ENCODE assay signal across 10 cellular contexts in the genomic region with DNA sequence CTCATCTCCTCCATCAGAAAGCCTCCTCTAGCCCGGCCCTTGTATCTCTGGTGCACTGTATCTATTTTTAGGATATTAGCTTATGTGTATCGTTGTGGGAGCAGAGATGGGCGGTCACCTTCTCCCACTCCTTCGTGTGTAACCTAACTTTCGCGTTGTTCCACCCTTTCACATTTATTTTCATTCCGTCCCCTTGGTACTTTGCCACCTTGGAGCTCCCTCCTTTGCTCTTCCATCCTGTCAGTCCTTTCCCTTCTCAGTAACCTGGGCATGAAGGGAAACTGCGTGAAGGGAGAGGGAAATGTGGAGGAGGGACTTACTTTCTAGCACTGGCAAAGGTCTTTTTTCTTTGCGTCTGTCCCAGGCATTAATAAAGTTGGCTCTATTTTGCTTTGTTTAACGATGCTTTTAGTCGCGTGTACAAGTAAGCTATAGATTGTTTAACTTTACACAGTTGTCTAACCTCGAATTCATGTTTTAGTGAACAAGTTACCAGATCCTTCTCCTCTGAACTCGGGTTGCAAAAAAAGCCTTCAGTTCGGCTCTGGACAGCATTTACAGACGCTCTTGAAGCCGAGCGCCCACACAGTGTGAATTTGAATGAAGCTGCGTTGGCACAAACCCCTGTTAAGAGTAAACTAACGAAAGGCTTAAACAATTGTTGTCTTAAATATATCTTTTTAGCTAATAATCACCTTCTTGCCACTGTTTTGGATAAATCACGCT. TPM values are rescaled to one million over a fixed set of nuclear protein-coding genes. Genes with fewer than 3 reads are reported as not detected.
DNase-seq lines count a peak whose midpoint lies in the region; ATAC-seq, FAIRE-seq and TF ChIP-seq lines count a peak whose summit lies in the region.
"Had no signal": no experiment of that assay in that cellular context is flagged by ENCODE, and none has a peak within 500 bp of the region (broad histone marks: within the 10 kb centered on the region; RNA-seq: fewer than 3 reads in every experiment).

No MANE protein-coding gene starts in this region.

- in situ Hi-C loops in T47D (cut with HindIII; ENCODE audit: low pct_unique_long_range_greater_than_20kb, low sequenced_read_pairs) = no loop called here
- in situ Hi-C loops in mammary epithelial cell (cut with MboI; ENCODE audit: low sequenced_read_pairs in 2 of 2) = no loop called here
- in situ Hi-C loops in K562 (cut with MboI) = no loop called here

- H3K79me2 ChIP-seq in mammary epithelial cell (ENCODE audit: insufficient read depth, low read length) = no peaks in the 10 kb centered on the region
- H3K79me2 ChIP-seq in K562 (ENCODE audit: control insufficient read depth, insufficient read depth, low read length) = no peaks in the 10 kb centered on the region

- H3K27me3 ChIP-seq in mammary epithelial cell (ENCODE audit: insufficient read depth, low read length) (peaks cover 64% of the 10 kb centered on the region), K562 (ENCODE audit: control insufficient read depth in 2 of 2, insufficient read depth in 2 of 2, low read length in 2 of 2) (no peaks in the 10 kb centered on the region), kidney epithelial cell (ENCODE audit: control insufficient read depth, insufficient read depth, low read length) (peaks cover 39% of the 10 kb centered on the region), thoracic aorta (replicated peaks; ENCODE audit: insufficient read depth) (no peaks in the 10 kb centered on the region)

- peaks cover 16% of the 10 kb centered on the region for H3K4me1 Mint-ChIP-seq in activated T-helper 17 cell treated with anti-CD3 and anti-CD28 coated beads, Interleukin-2, amount 50 U/mL, for 72 hours

- no peak for TF ChIP-seq POLR2A in K562 (conservative IDR thresholded peaks at IDR 0.05)

- dilution Hi-C loops in mammary epithelial cell (cut with HindIII; ENCODE audit: low sequenced_read_pairs) = no loop called here

- TF ChIP-seq CTCF in mammary epithelial cell (conservative IDR thresholded peaks at IDR 0.05 in 1 of 2, IDR thresholded peaks at IDR 0.05 in 1 of 2; ENCODE audit: extremely low read depth in 1 of 2, insufficient read depth in 1 of 2, low read depth in 1 of 2, low read length in 2 of 2) = no peak
- no peak for TF ChIP-seq CTCF in K562 (IDR thresholded peaks at IDR 0.05 in 2 of 3, conservative IDR thresholded peaks at IDR 0.05 in 1 of 3; ENCODE audit: insufficient read depth in 2 of 3, low read depth in 1 of 3, low read length in 3 of 3)
- TF ChIP-seq CTCF in kidney epithelial cell (IDR thresholded peaks at IDR 0.05; ENCODE audit: insufficient read depth, low read length, poor library complexity, severe bottlenecking) = no peak
- TF ChIP-seq CTCF in thoracic aorta (IDR thresholded peaks at IDR 0.05) = no peak

- TF ChIP-seq RAD21 in K562 (CRISPR knock-in tag; conservative IDR thresholded peaks at IDR 0.05 in 1 of 2, IDR thresholded peaks at IDR 0.05 in 1 of 2) = no peak

- BruUV-seq in mammary epithelial cell (replicated peaks; lab: Mats Ljungman, UMichigan) (no TSS peak), K562 (replicated peaks; lab: Mats Ljungman, UMichigan) (no TSS peak)

- POLR2A ChIA-PET in K562 (lab: Yijun Ruan, JAX) = interaction anchor here (0.6 kb wide), 1 partner anchor 1091 kb away, joined by 3 read pairs; no protein-coding TSS in a partner anchor

- no peak for FAIRE-seq in K562 (lab: Jason Lieb, UNC)

- ATAC-seq in K562 (no peak), thoracic aorta (ENCODE audit: insufficient number of reproducible peaks, low FRiP score, low read depth) (no peak)
- no peak for ATAC-seq in activated T-helper 17 cell treated with anti-CD3 and anti-CD28 coated beads, Interleukin-2, amount 50 U/mL, for 72 hours (replicated peaks)

- H3K4me2 ChIP-seq in mammary epithelial cell (ENCODE audit: insufficient read depth, low read depth, low read length) (no peak overlapping the region), K562 (ENCODE audit: insufficient read depth, low read length) (peak overlapping the region; percentile 60)
- H3K4me2 ChIP-seq: PC-9 had no signal

- DNase-seq in T47D (ENCODE audit: low read depth in 1 of 2, low spot score in 1 of 2) (peak; percentile 18 to 46), mammary epithelial cell (no peak), K562 (ENCODE audit: extremely low read depth in 1 of 4, low spot score in 3 of 4) (no peak), kidney epithelial cell (ENCODE audit: low read depth) (no peak), thoracic aorta (ENCODE audit: low spot score) (no peak), HCEC 1CT (no peak), NCI-H2227 (lab: John Stamatoyannopoulos, UW; ENCODE audit: unreplicated experiment) (no peak)
- DNase-seq: PC-9 had no signal

- H3K4me3 Mint-ChIP-seq in activated T-helper 17 cell treated with anti-CD3 and anti-CD28 coated beads, Interleukin-2, amount 50 U/mL, for 72 hours = no peak overlapping the region

- peaks cover 4% of the 10 kb centered on the region for H3K9me3 Mint-ChIP-seq in activated T-helper 17 cell treated with anti-CD3 and anti-CD28 coated beads, Interleukin-2, amount 50 U/mL, for 72 hours

- H3K9me3 ChIP-seq in mammary epithelial cell (replicated peaks; ENCODE audit: insufficient read depth, low read length) (no peaks in the 10 kb centered on the region), K562 (replicated peaks; ENCODE audit: control insufficient read depth, insufficient read depth, low read depth, low read length) (no peaks in the 10 kb centered on the region), thoracic aorta (no peaks in the 10 kb centered on the region)

- no peaks in the 10 kb centered on the region for H3K9me1 ChIP-seq in K562 (ENCODE audit: control insufficient read depth, insufficient read depth, low read length)

- H3K27ac ChIP-seq in mammary epithelial cell (ENCODE audit: insufficient read depth, low read depth, low read length) = no peak overlapping the region
- H3K27ac ChIP-seq in K562 (ENCODE audit: extremely low read depth, low read depth, low read length) = no peak overlapping the region
- peak overlapping the region; percentile 80 to 86 for H3K27ac ChIP-seq in thoracic aorta
- H3K27ac ChIP-seq: HL-60, PC-9 had no signal

- H3K9ac ChIP-seq in mammary epithelial cell (ENCODE audit: insufficient read depth, low read length) (no peak overlapping the region), K562 (ENCODE audit: insufficient read depth in 1 of 2, low read depth in 2 of 2, low read length in 2 of 2) (no peak overlapping the region)

- H3K27ac Mint-ChIP-seq in activated T-helper 17 cell treated with anti-CD3 and anti-CD28 coated beads, Interleukin-2, amount 50 U/mL, for 72 hours = no peak overlapping the region

- H3K4me3 ChIP-seq in mammary epithelial cell (replicated peaks in 1 of 3; ENCODE audit: insufficient read depth in 1 of 3, low read depth in 2 of 3, low read length in 3 of 3) = no peak overlapping the region
- H3K4me3 ChIP-seq in K562 = no peak overlapping the region; the same call in 1 of the 2 replicates
- peak overlapping the region; percentile 14 for H3K4me3 ChIP-seq in kidney epithelial cell (ENCODE audit: low read depth, low read length)
- H3K4me3 ChIP-seq in thoracic aorta = peak overlapping the region; percentile 80
- H3K4me3 ChIP-seq: PC-9 had no signal

- TF ChIP-seq EP300 in K562 (IDR thresholded peaks at IDR 0.05; ENCODE audit: low read length) = no peak

- H4K20me1 ChIP-seq in mammary epithelial cell (ENCODE audit: insufficient read depth, low read length) (no peaks in the 10 kb centered on the region), K562 (replicated peaks; ENCODE audit: control insufficient read depth, insufficient read depth, low read length) (no peaks in the 10 kb centered on the region)

- H3K36me3 ChIP-seq in mammary epithelial cell (ENCODE audit: insufficient read depth, low read length) (no peaks in the 10 kb centered on the region), K562 (ENCODE audit: control insufficient read depth, insufficient read depth, low read length) (no peaks in the 10 kb centered on the region), kidney epithelial cell (ENCODE audit: control insufficient read depth, insufficient read depth, low read length) (no peaks in the 10 kb centered on the region), thoracic aorta (no peaks in the 10 kb centered on the region)

- peaks cover 34% of the 10 kb centered on the region for H3K27me3 Mint-ChIP-seq in activated T-helper 17 cell treated with anti-CD3 and anti-CD28 coated beads, Interleukin-2, amount 50 U/mL, for 72 hours

- CTCF ChIA-PET in mammary epithelial cell (lab: Charles Lee; ENCODE audit: low non-redundant PET) (no interaction called here), K562 (lab: Yijun Ruan, JAX; ENCODE audit: low intra/inter-chr PET ratio) (no interaction called here)

- H2AFZ ChIP-seq in mammary epithelial cell (ENCODE audit: low read depth, low read length) (no peak overlapping the region), K562 (ENCODE audit: low read depth, low read length) (no peak overlapping the region)
- H2AFZ ChIP-seq: PC-9 had no signal

- H3K4me1 ChIP-seq in mammary epithelial cell (ENCODE audit: insufficient read depth, low read length) (peaks cover 22% of the 10 kb centered on the region), K562 (replicated peaks in 1 of 2; ENCODE audit: control insufficient read depth in 2 of 2, insufficient read depth in 2 of 2, low read length in 2 of 2) (peaks cover 0 to 28% of the 10 kb centered on the region in 2 experiments; a peak in 2 of 5 replicates), thoracic aorta (ENCODE audit: control insufficient read depth in 1 of 2, low read depth in 2 of 2) (peaks cover 0 to 18% of the 10 kb centered on the region in 2 donors)

- peaks cover 8% of the 10 kb centered on the region for H3K36me3 Mint-ChIP-seq in activated T-helper 17 cell treated with anti-CD3 and anti-CD28 coated beads, Interleukin-2, amount 50 U/mL, for 72 hours (ENCODE audit: low read depth)

- intact Hi-C loops in mammary epithelial cell (cut with micrococcal nuclease) (no loop called here), K562 (cut with micrococcal nuclease) (loop anchor here (10.0 kb wide), 1 partner anchor 162 kb away; no protein-coding TSS in a partner anchor)

- WGBS in mammary epithelial cell (ENCODE audit: low coverage, missing lambda C conversion rate) = 2% methylated on average over 14 of the region's 21 CpGs
- 3% methylated on average over 21 of the region's 21 CpGs for WGBS in K562 (ENCODE audit: insufficient coverage, low coverage, missing lambda C conversion rate)

RNA-seq across cellular contexts. Expression of gene PCDH10, which starts 3.9 kb away (rescaled TPM):
- total RNA-seq in mammary epithelial cell (not detected), K562 (2014; rRNA removed) (0.33 and 1.4 TPM in 2 replicates), K562 (2014; rRNA removed; fragmentation: Illumina TruSeq; extraction: Trizol) (0.19 and 0.22 TPM in 2 replicates), K562 (2015; rRNA removed; fragmentation: Illumina TruSeq; extraction: Trizol) (0.29 and 0.41 TPM in 2 replicates), K562 (2021) (0.40 and 0.55 TPM in 2 replicates), kidney epithelial cell (0.62 and 2.0 TPM in 2 replicates), thoracic aorta (10 to 100 TPM; 51.4 to 70.8 TPM)
- polyA plus RNA-seq in mammary epithelial cell (not detected), K562 (2011; rRNA removed) (0.03 and 0.22 TPM in 2 replicates), K562 (2014; fragmentation: Illumina TruSeq; extraction: Trizol) (0.45 and 0.68 TPM in 2 replicates), K562 (2014; fragmentation: Nextera tagmentation; extraction: Ambion mirVana) (under 1 TPM; 0.04 to 0.11 TPM), K562 (2014; rRNA removed) (0.50 and 0.61 TPM in 2 replicates)
- not detected for polyA minus RNA-seq in mammary epithelial cell
- 1.7 and 1.9 TPM in 2 replicates for total RNA-seq in K562 (2011; cell fraction: chromatin; rRNA removed; ENCODE audit: low replicate concordance)
- total RNA-seq in K562 (2011; cell fraction: nucleolus; rRNA removed) = 1.3 and 2.0 TPM in 2 replicates
- total RNA-seq in K562 (2011; cell fraction: nucleoplasm; rRNA removed) = 1.1 and 2.0 TPM in 2 replicates
- polyA plus RNA-seq in K562 (2011; cell fraction: cytosol; rRNA removed) = 0.06 and 0.27 TPM in 2 replicates
- 0.06 and 0.68 TPM in 2 replicates for polyA plus RNA-seq in K562 (2011; cell fraction: nucleus; rRNA removed)
- 0.74 and 1.1 TPM in 2 replicates for polyA plus RNA-seq in K562 (2012)
- polyA minus RNA-seq in K562 (2011; rRNA and poly(A)+ RNA removed) = 0.03 and 0.74 TPM in 2 replicates
- polyA minus RNA-seq in K562 (2011; cell fraction: cytosol; rRNA and poly(A)+ RNA removed) = 0.19 TPM in 1 of 2 replicates, not detected in the other
- polyA minus RNA-seq in K562 (2011; cell fraction: nucleus; rRNA and poly(A)+ RNA removed) = under 0.01 and 0.94 TPM in 2 replicates
- not detected for total RNA-seq in activated T-helper 17 cell treated with anti-CD3 and anti-CD28 coated beads, Interleukin-2, amount 50 U/mL, for 72 hours
- total RNA-seq: PC-9 had no signal

Comparison
In these comparisons a context has a peak if more than half of its experiments do, and no peak if none do; other contexts are left out.
1. DNase-seq: peak in T47D (2 of 2); none in mammary epithelial cell (single experiment), K562 (0 of 4), kidney epithelial cell (single experiment), thoracic aorta (single experiment), HCEC 1CT (single experiment) and NCI-H2227 (single experiment).
2. H3K27ac ChIP-seq: peak in thoracic aorta (2 of 2); none in mammary epithelial cell (single experiment) and K562 (single experiment).
3. H3K4me3 ChIP-seq: peak in kidney epithelial cell (single experiment) and thoracic aorta (single experiment); none in mammary epithelial cell (0 of 3) and K562 (single experiment).
4. RNA of gene PCDH10, which starts 3.9 kb away (total RNA-seq): 51.4 to 70.8 TPM in thoracic aorta; 0.62 to 2.0 TPM in kidney epithelial cell, 0.19 to 2.0 TPM in K562, not detected in mammary epithelial cell and not detected in activated T-helper 17 cell treated with anti-CD3 and anti-CD28 coated beads, Interleukin-2, amount 50 U/mL, for 72 hours; every median in the first group is over 10 times any median in the second.